Comparison of ENCODE assay signal across 9 cellular contexts in the genomic region with DNA sequence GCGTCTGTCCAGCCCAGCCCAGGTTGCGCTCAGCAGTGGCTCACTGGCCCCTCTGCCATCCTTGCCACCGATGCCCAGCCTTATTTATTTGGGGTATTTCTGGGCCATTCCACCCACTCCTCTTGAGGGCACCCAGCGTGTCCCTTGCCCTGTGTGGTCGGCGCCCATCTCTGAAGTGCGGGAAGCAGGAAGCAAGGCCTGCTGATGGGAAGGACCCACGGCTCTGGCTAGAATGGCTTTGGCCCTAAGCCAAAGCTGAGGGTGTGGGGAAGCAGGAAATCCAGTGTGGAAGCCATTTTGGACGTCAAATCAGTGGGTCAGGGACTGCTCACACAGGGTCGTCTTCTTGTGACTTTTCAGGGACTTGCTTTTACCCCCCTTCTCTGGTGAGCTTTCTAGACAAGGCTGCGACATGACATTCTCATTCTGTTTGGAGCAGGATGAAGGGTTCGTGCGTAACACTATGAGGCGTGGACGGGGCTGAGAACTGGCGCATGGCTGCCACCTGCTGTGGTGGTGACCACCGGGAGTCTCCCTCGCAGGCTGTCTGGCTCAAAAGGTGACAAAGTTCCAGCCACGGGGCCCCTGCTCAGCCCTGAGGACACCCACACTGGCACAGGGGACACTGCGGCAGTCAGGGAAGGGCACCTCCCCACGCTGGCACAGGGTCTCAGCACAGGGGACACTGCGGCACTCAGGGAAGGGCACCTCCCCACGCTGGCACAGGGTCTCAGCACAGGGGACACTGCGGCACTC. TPM values are rescaled to one million over a fixed set of nuclear protein-coding genes. Genes with fewer than 3 reads are reported as not detected.
A peak's percentile ranks its signal among the peaks of the same experiment; 100 is the strongest.
DNase-seq lines count a peak whose midpoint lies in the region; ATAC-seq and TF ChIP-seq lines count a peak whose summit lies in the region.
"Had no signal": no experiment of that assay in that cellular context is flagged by ENCODE, and none has a peak within 500 bp of the region (broad histone marks: within the 10 kb centered on the region; RNA-seq: fewer than 3 reads in every experiment).

No MANE protein-coding gene starts in this region.

- peaks cover 18% of the 10 kb centered on the region for H3K27me3 Mint-ChIP-seq in activated naive CD8-positive, alpha-beta T cell treated with anti-CD3 and anti-CD28 coated beads, Interleukin-2, amount 10 ng/mL, durations not matched to agents 7 days and 5 days
- H3K27me3 Mint-ChIP-seq in WTC11 (ENCODE audit: low read depth) (no peaks in the 10 kb centered on the region), glutamatergic neuron (ENCODE audit: unreplicated experiment) (peaks cover 7% of the 10 kb centered on the region)

- no peaks in the 10 kb centered on the region for H3K27me3 ChIP-seq in H7 (ENCODE audit: control insufficient read depth, insufficient read depth, low read length)

- DNase-seq in ACHN: peak; percentile 34
- DNase-seq in H7: peak; percentile 42
- DNase-seq in activated naive CD8-positive, alpha-beta T cell treated with anti-CD3 and anti-CD28 coated beads, Interleukin-2, amount 10 ng/mL, durations not matched to agents 7 days and 5 days: peak; percentile 51
- peak; percentile 21 to 68 for DNase-seq in lung microvascular endothelial cell (ENCODE audit: low read depth in 2 of 2)
- DNase-seq in WTC11 (ENCODE audit: low spot score): no peak
- DNase-seq in NCI-H2171 (lab: John Stamatoyannopoulos, UW): no peak
- no peak for DNase-seq in glutamatergic neuron
- DNase-seq: activated naive CD4-positive, alpha-beta T cell treated with anti-CD3 and anti-CD28 coated beads, Interleukin-2, amount 50 U/mL, for 16 hours had no signal

- in situ Hi-C loops in ACHN (cut with HindIII; ENCODE audit: low pct_ligation_motif_present, low pct_unique_long_range_greater_than_20kb, low sequenced_read_pairs): no loop called here

- no peak for TF ChIP-seq CTCF in WTC11 (IDR thresholded peaks at IDR 0.05)
- TF ChIP-seq CTCF in glutamatergic neuron (IDR thresholded peaks at IDR 0.05; ENCODE audit: partially characterized antibody, unreplicated experiment): no peak

- H3K4me1 Mint-ChIP-seq in activated naive CD8-positive, alpha-beta T cell treated with anti-CD3 and anti-CD28 coated beads, Interleukin-2, amount 10 ng/mL, durations not matched to agents 7 days and 5 days: peaks cover 29% of the 10 kb centered on the region
- no peaks in the 10 kb centered on the region for H3K4me1 Mint-ChIP-seq in WTC11
- peaks cover 12% of the 10 kb centered on the region for H3K4me1 Mint-ChIP-seq in glutamatergic neuron (ENCODE audit: low read depth, unreplicated experiment)

- H3K36me3 Mint-ChIP-seq in activated naive CD8-positive, alpha-beta T cell treated with anti-CD3 and anti-CD28 coated beads, Interleukin-2, amount 10 ng/mL, durations not matched to agents 7 days and 5 days: no peaks in the 10 kb centered on the region
- no peaks in the 10 kb centered on the region for H3K36me3 Mint-ChIP-seq in WTC11
- H3K36me3 Mint-ChIP-seq in glutamatergic neuron (ENCODE audit: unreplicated experiment): peaks cover 4% of the 10 kb centered on the region

- POLR2A ChIA-PET in activated naive CD8-positive, alpha-beta T cell treated with anti-CD3 and anti-CD28 coated beads, Interleukin-2, amount 10 ng/mL, durations not matched to agents 7 days and 5 days (lab: Charles Lee): no interaction called here
- POLR2A ChIA-PET in WTC11 (lab: Charles Lee): no interaction called here

- H3K4me3 ChIP-seq in H7 (ENCODE audit: insufficient read depth, low read depth, low read length): no peak overlapping the region

- H3K4me3 Mint-ChIP-seq in activated naive CD8-positive, alpha-beta T cell treated with anti-CD3 and anti-CD28 coated beads, Interleukin-2, amount 10 ng/mL, durations not matched to agents 7 days and 5 days: peak overlapping the region; percentile 35
- H3K4me3 Mint-ChIP-seq in WTC11 (no peak overlapping the region), glutamatergic neuron (ENCODE audit: unreplicated experiment) (no peak overlapping the region)

- H3K27ac Mint-ChIP-seq in activated naive CD8-positive, alpha-beta T cell treated with anti-CD3 and anti-CD28 coated beads, Interleukin-2, amount 10 ng/mL, durations not matched to agents 7 days and 5 days: peak overlapping the region; percentile 21
- H3K27ac Mint-ChIP-seq in WTC11: no peak overlapping the region
- no peak overlapping the region for H3K27ac Mint-ChIP-seq in glutamatergic neuron (ENCODE audit: unreplicated experiment)

- no peaks in the 10 kb centered on the region for H3K36me3 ChIP-seq in H7 (replicated peaks; ENCODE audit: control insufficient read depth, insufficient read depth, low read length)

- H3K9me3 Mint-ChIP-seq in activated naive CD8-positive, alpha-beta T cell treated with anti-CD3 and anti-CD28 coated beads, Interleukin-2, amount 10 ng/mL, durations not matched to agents 7 days and 5 days: no peaks in the 10 kb centered on the region
- H3K9me3 Mint-ChIP-seq in WTC11: no peaks in the 10 kb centered on the region
- no peaks in the 10 kb centered on the region for H3K9me3 Mint-ChIP-seq in glutamatergic neuron (ENCODE audit: unreplicated experiment)

- CTCF ChIA-PET in WTC11 (lab: Charles Lee): interaction anchor here (0.6 to 3.4 kb wide), 4 partner anchors 13 to 52 kb away, joined by 3 to 15 read pairs (median 7); no protein-coding TSS in a partner anchor

- peak; percentile 16 for ATAC-seq in activated naive CD8-positive, alpha-beta T cell treated with anti-CD3 and anti-CD28 coated beads, Interleukin-2, amount 10 ng/mL, durations not matched to agents 7 days and 5 days (ENCODE audit: low read depth)
- ATAC-seq in WTC11 (no peak), GM21390 (IDR thresholded peaks at IDR 0.05; ENCODE audit: unreplicated experiment) (no peak)

TF ChIP-seq in WTC11, 78 proteins besides CTCF, POLR2A, EP300 and RAD21 (continues in another document):
- TF ChIP-seq, protein P1, sequence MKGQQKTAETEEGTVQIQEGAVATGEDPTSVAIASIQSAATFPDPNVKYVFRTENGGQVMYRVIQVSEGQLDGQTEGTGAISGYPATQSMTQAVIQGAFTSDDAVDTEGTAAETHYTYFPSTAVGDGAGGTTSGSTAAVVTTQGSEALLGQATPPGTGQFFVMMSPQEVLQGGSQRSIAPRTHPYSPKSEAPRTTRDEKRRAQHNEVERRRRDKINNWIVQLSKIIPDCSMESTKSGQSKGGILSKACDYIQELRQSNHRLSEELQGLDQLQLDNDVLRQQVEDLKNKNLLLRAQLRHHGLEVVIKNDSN (CRISPR knock-in tag; IDR thresholded peaks at IDR 0.05): no peak
- TF ChIP-seq GRHL2 (CRISPR knock-in tag; IDR thresholded peaks at IDR 0.05; ENCODE audit: insufficient replicate concordance, severe bottlenecking) (no peak), SMAD4 (CRISPR knock-in tag; IDR thresholded peaks at IDR 0.05) (no peak), ZNF263 (CRISPR knock-in tag; IDR thresholded peaks at IDR 0.05; ENCODE audit: low read depth) (no peak)
- TF ChIP-seq, protein P2, sequence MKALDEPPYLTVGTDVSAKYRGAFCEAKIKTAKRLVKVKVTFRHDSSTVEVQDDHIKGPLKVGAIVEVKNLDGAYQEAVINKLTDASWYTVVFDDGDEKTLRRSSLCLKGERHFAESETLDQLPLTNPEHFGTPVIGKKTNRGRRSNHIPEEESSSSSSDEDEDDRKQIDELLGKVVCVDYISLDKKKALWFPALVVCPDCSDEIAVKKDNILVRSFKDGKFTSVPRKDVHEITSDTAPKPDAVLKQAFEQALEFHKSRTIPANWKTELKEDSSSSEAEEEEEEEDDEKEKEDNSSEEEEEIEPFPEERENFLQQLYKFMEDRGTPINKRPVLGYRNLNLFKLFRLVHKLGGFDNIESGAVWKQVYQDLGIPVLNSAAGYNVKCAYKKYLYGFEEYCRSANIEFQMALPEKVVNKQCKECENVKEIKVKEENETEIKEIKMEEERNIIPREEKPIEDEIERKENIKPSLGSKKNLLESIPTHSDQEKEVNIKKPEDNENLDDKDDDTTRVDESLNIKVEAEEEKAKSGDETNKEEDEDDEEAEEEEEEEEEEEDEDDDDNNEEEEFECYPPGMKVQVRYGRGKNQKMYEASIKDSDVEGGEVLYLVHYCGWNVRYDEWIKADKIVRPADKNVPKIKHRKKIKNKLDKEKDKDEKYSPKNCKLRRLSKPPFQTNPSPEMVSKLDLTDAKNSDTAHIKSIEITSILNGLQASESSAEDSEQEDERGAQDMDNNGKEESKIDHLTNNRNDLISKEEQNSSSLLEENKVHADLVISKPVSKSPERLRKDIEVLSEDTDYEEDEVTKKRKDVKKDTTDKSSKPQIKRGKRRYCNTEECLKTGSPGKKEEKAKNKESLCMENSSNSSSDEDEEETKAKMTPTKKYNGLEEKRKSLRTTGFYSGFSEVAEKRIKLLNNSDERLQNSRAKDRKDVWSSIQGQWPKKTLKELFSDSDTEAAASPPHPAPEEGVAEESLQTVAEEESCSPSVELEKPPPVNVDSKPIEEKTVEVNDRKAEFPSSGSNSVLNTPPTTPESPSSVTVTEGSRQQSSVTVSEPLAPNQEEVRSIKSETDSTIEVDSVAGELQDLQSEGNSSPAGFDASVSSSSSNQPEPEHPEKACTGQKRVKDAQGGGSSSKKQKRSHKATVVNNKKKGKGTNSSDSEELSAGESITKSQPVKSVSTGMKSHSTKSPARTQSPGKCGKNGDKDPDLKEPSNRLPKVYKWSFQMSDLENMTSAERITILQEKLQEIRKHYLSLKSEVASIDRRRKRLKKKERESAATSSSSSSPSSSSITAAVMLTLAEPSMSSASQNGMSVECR (CRISPR knock-in tag; IDR thresholded peaks at IDR 0.05; ENCODE audit: borderline replicate concordance): no peak
- TF ChIP-seq, protein P3, sequence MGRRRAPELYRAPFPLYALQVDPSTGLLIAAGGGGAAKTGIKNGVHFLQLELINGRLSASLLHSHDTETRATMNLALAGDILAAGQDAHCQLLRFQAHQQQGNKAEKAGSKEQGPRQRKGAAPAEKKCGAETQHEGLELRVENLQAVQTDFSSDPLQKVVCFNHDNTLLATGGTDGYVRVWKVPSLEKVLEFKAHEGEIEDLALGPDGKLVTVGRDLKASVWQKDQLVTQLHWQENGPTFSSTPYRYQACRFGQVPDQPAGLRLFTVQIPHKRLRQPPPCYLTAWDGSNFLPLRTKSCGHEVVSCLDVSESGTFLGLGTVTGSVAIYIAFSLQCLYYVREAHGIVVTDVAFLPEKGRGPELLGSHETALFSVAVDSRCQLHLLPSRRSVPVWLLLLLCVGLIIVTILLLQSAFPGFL (CRISPR knock-in tag; IDR thresholded peaks at IDR 0.05; ENCODE audit: borderline replicate concordance): no peak
- TF ChIP-seq, protein P4, sequence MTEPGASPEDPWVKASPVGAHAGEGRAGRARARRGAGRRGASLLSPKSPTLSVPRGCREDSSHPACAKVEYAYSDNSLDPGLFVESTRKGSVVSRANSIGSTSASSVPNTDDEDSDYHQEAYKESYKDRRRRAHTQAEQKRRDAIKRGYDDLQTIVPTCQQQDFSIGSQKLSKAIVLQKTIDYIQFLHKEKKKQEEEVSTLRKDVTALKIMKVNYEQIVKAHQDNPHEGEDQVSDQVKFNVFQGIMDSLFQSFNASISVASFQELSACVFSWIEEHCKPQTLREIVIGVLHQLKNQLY (CRISPR knock-in tag; IDR thresholded peaks at IDR 0.05): no peak

RNA-seq across cellular contexts. Expression of a gene that starts 50.7 kb away (rescaled TPM):
- total RNA-seq in H7 (2014; rRNA removed; shearing (Covaris generic)): 4.9 and 5.7 TPM in 2 replicates
- total RNA-seq in activated naive CD8-positive, alpha-beta T cell treated with anti-CD3 and anti-CD28 coated beads, Interleukin-2, amount 10 ng/mL, durations not matched to agents 7 days and 5 days: under 1 TPM; 0.23 to 0.36 TPM
- total RNA-seq in lung microvascular endothelial cell (0.22 and 0.79 TPM in 2 replicates), WTC11 (2021) (12.8 to 16.6 TPM (median 15.9 TPM) in 3 replicates), glutamatergic neuron (ENCODE audit: unreplicated experiment) (41.7 TPM)

Comparison
In these comparisons a context has a peak if more than half of its experiments do, and no peak if none do; other contexts are left out.
1. DNase-seq: peak in ACHN (single experiment), H7 (single experiment), activated naive CD8-positive, alpha-beta T cell treated with anti-CD3 and anti-CD28 coated beads, Interleukin-2, amount 10 ng/mL, durations not matched to agents 7 days and 5 days (single experiment) and lung microvascular endothelial cell (2 of 2); none in WTC11 (single experiment), NCI-H2171 (single experiment) and glutamatergic neuron (single experiment).